Comparison of ENCODE assay signal across 17 cellular contexts in the genomic region with DNA sequence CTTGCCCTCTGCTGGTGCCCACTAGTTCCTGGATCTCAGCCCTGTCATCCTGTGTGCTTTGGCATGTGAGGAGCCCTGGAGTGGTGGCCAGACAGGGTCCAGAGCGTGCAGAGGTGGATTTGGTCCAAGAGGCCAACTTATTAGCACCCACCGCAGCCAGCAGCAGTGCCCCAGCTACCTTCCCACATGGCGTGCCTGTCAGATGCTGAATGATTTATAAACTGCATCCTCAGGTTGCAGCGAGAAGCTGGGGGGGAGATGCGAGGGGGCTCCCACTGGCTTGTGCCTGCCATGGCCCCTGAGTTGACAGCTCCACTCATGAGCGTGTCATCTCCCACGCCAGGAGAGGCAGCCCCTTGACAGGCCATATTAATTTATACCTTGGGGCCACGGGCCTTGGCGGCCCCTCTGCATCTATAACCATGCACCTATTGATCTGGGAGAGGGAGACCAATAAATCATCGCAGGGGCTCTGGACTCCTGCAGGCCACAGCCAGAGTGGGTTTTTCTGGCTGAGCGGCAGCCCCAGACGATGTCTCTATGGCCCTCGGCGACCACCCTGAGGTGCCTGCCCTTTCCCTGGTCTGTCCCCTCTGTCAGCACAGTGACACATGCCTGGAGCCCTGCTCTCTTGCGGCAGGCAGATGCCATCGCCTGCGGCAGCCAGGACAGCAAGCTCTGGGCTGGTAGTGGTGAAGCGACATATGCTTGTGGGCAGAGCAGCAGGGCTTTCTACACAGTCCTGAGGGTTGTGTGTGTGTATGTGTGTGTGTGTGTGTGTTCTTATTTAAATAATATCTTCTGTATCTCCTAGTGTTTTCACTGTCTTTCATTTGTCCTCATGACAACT.
A peak's percentile ranks its signal among the peaks of the same experiment; 100 is the strongest.
DNase-seq lines count a peak whose midpoint lies in the region; TF ChIP-seq lines count a peak whose summit lies in the region.
"Had no signal": no experiment of that assay in that cellular context is flagged by ENCODE, and none has a peak within 500 bp of the region (broad histone marks: within the 10 kb centered on the region; RNA-seq: fewer than 3 reads in every experiment).

No MANE protein-coding gene starts in this region.

- no peak overlapping the region for H2BK20ac ChIP-seq in H9 (ENCODE audit: low read depth, low read length, poor library complexity, severe bottlenecking)

- DNase-seq in H9: no peak
- DNase-seq in endodermal cell: no peak
- DNase-seq in activated effector memory CD4-positive, alpha-beta T cell treated with Interleukin-2 at 50 U/mL for 16 hours: no peak
- no peak for DNase-seq in smooth muscle cell (lab: John Stamatoyannopoulos, UW; ENCODE audit: unreplicated experiment)
- no peak for DNase-seq in NCI-H748 treated with DMSO at 0.1 percent for 48 hours (lab: John Stamatoyannopoulos, UW)
- DNase-seq in hepatocyte (ENCODE audit: low spot score): no peak
- DNase-seq: CD4-positive, alpha-beta T cell; GM23248; KBM-7; NCI-H1048; NCI-H146; NCI-H526 treated with DMSO at 0.1 percent for 48 hours; PC-3 had no signal

- H3K4ac ChIP-seq in H9 (ENCODE audit: low read depth, low read length): no peak overlapping the region

- H3K27ac Mint-ChIP-seq in H9: no peak overlapping the region; a peak in 1 of 7 replicates
- no peak overlapping the region for H3K27ac Mint-ChIP-seq in endodermal cell
- H3K27ac Mint-ChIP-seq: B cell; CD4-positive, alpha-beta T cell had no signal

- H3K27me3 Mint-ChIP-seq in H9 (ENCODE audit: low read depth) (peaks cover 2% of the 10 kb centered on the region), endodermal cell (ENCODE audit: insufficient read depth) (no peaks in the 10 kb centered on the region)
- H3K27me3 Mint-ChIP-seq: CD4-positive, alpha-beta T cell had no signal

- no peak overlapping the region for H2BK15ac ChIP-seq in H9 (ENCODE audit: low read depth, low read length)

- no peak overlapping the region for H4K91ac ChIP-seq in H9 (ENCODE audit: insufficient read length, low read depth, low read length)

- H2AFZ ChIP-seq in H9 (ENCODE audit: low read length): no peak overlapping the region
- peak overlapping the region; percentile 5 for H2AFZ ChIP-seq in parathyroid adenoma
- H2AFZ ChIP-seq in smooth muscle cell (ENCODE audit: low read depth): no peak overlapping the region
- H2AFZ ChIP-seq in hepatocyte: no peak overlapping the region
- H2AFZ ChIP-seq: GM23248 had no signal

- H3K79me2 ChIP-seq in H9 (ENCODE audit: insufficient read depth, low read length) (no peaks in the 10 kb centered on the region), parathyroid adenoma (no peaks in the 10 kb centered on the region), smooth muscle cell (ENCODE audit: low read depth) (no peaks in the 10 kb centered on the region), hepatocyte (no peaks in the 10 kb centered on the region)

- H3K4me3 Mint-ChIP-seq in H9: no peak overlapping the region; a peak in 1 of 5 replicates
- H3K4me3 Mint-ChIP-seq in endodermal cell: no peak overlapping the region
- H3K4me3 Mint-ChIP-seq: B cell; CD4-positive, alpha-beta T cell had no signal

- H3K36me3 Mint-ChIP-seq in H9 (ENCODE audit: insufficient read depth in 1 of 3, low read depth in 3 of 3) (no peaks in the 10 kb centered on the region), endodermal cell (ENCODE audit: low read depth) (no peaks in the 10 kb centered on the region)

- no peak overlapping the region for H3K18ac ChIP-seq in H9 (ENCODE audit: insufficient read length, low read depth, low read length)

- no CpG with 5 or more reads among the region's 18 CpGs for WGBS in H9 (ENCODE audit: extremely low coverage, insufficient read length, low lambda C conversion rate)
- 87 to 91% methylated on average over 13 to 18 of the region's 18 CpGs for WGBS in endodermal cell (ENCODE audit: insufficient coverage in 1 of 2, insufficient read length in 1 of 2), 2 experiments
- 96% methylated on average over 18 of the region's 18 CpGs for WGBS in smooth muscle cell (ENCODE audit: low lambda C conversion rate)
- WGBS in hepatocyte (ENCODE audit: low lambda C conversion rate, missing lambda C conversion rate): 92% methylated on average over 18 of the region's 18 CpGs

- H3K56ac ChIP-seq in H9 (ENCODE audit: insufficient read length, low read depth, low read length): no peak overlapping the region

- H3K9me3 ChIP-seq in H9 (ENCODE audit: control insufficient read depth, low read depth, low read length): no peaks in the 10 kb centered on the region
- no peaks in the 10 kb centered on the region for H3K9me3 ChIP-seq in endodermal cell (ENCODE audit: control insufficient read depth, low read length)
- H3K9me3 ChIP-seq in parathyroid adenoma (ENCODE audit: control insufficient read depth, low read length): no peaks in the 10 kb centered on the region
- H3K9me3 ChIP-seq in smooth muscle cell (replicated peaks; ENCODE audit: low read depth): no peaks in the 10 kb centered on the region
- H3K9me3 ChIP-seq in hepatocyte (ENCODE audit: low read depth): no peaks in the 10 kb centered on the region
- H3K9me3 ChIP-seq: SJSA1 had no signal

- H3K23ac ChIP-seq in H9 (ENCODE audit: insufficient read length, low read depth, low read length): no peak overlapping the region

- TF ChIP-seq CTCF in H9 (conservative IDR thresholded peaks at IDR 0.05): no peak
- TF ChIP-seq CTCF in VCaP (conservative IDR thresholded peaks at IDR 0.05): peak; percentile 42
- no peak for TF ChIP-seq CTCF in endodermal cell (conservative IDR thresholded peaks at IDR 0.05)
- no peak for TF ChIP-seq CTCF in parathyroid adenoma (IDR thresholded peaks at IDR 0.05)
- no peak for TF ChIP-seq CTCF in smooth muscle cell (IDR thresholded peaks at IDR 0.05; ENCODE audit: borderline replicate concordance, insufficient read depth, poor library complexity, severe bottlenecking)
- no peak for TF ChIP-seq CTCF in hepatocyte (IDR thresholded peaks at IDR 0.05; ENCODE audit: poor library complexity)

- no peak overlapping the region for H4K8ac ChIP-seq in H9 (replicated peaks; ENCODE audit: insufficient read length, low read depth, low read length)

- H3K4me2 ChIP-seq in H9 (ENCODE audit: insufficient read depth, insufficient read length, low read length): no peak overlapping the region
- no peak overlapping the region for H3K4me2 ChIP-seq in parathyroid adenoma (ENCODE audit: low read length)
- H3K4me2 ChIP-seq in smooth muscle cell: no peak overlapping the region
- no peak overlapping the region for H3K4me2 ChIP-seq in hepatocyte

- H2BK5ac ChIP-seq in H9 (ENCODE audit: insufficient read length, low read length): no peak overlapping the region

- H3T11ph ChIP-seq in H9 (ENCODE audit: low read length): no peak overlapping the region

- H3K4me1 Mint-ChIP-seq in H9: peaks cover 5 to 21% of the 10 kb centered on the region in 2 experiments
- no peaks in the 10 kb centered on the region for H3K4me1 Mint-ChIP-seq in endodermal cell
- H3K4me1 Mint-ChIP-seq: B cell had no signal

- peak overlapping the region; percentile 79; the same call in 1 of the 2 replicates for H3K14ac ChIP-seq in H9 (ENCODE audit: insufficient read depth, low read length)

- no peak overlapping the region for H4K5ac ChIP-seq in H9 (ENCODE audit: insufficient read length, low read depth, low read length)

- no peak overlapping the region for H3K27ac ChIP-seq in H9 (ENCODE audit: insufficient read length, low read depth, low read length)
- H3K27ac ChIP-seq in VCaP: peak overlapping the region; percentile 52
- H3K27ac ChIP-seq in endodermal cell (ENCODE audit: low read depth, low read length): peak overlapping the region; percentile 12
- peak overlapping the region; percentile 25 for H3K27ac ChIP-seq in parathyroid adenoma
- H3K27ac ChIP-seq in smooth muscle cell (ENCODE audit: low read depth): no peak overlapping the region
- no peak overlapping the region for H3K27ac ChIP-seq in hepatocyte
- H3K27ac ChIP-seq: GM23248, SJSA1 had no signal

- H3K4me1 ChIP-seq in H9 (ENCODE audit: insufficient read depth, low read length) (no peaks in the 10 kb centered on the region), endodermal cell (ENCODE audit: control insufficient read depth, insufficient read depth, low read length) (no peaks in the 10 kb centered on the region), parathyroid adenoma (peaks cover 38% of the 10 kb centered on the region), smooth muscle cell (ENCODE audit: low read depth) (peaks cover 15% of the 10 kb centered on the region), hepatocyte (ENCODE audit: insufficient read depth) (peaks cover 13% of the 10 kb centered on the region)

- H3K79me1 ChIP-seq in H9 (ENCODE audit: insufficient read depth, low read depth, low read length, poor library complexity, severe bottlenecking): no peaks in the 10 kb centered on the region

- no peak overlapping the region for H2BK12ac ChIP-seq in H9 (ENCODE audit: insufficient read length, low read depth, low read length)

- no peak overlapping the region for H3K4me3 ChIP-seq in endodermal cell (ENCODE audit: low read length)
- no peak overlapping the region for H3K4me3 ChIP-seq in parathyroid adenoma (ENCODE audit: low read depth, low read length)
- no peak overlapping the region for H3K4me3 ChIP-seq in smooth muscle cell
- H3K4me3 ChIP-seq in hepatocyte: no peak overlapping the region
- H3K4me3 ChIP-seq: GM23248, SJSA1 had no signal

- H3F3A ChIP-seq in smooth muscle cell (ENCODE audit: low read depth): no peaks in the 10 kb centered on the region

- H4K20me1 ChIP-seq in H9 (ENCODE audit: control insufficient read depth, insufficient read depth, insufficient read length) (no peaks in the 10 kb centered on the region), smooth muscle cell (ENCODE audit: low read depth) (no peaks in the 10 kb centered on the region), hepatocyte (ENCODE audit: insufficient read depth, poor library complexity, severe bottlenecking) (no peaks in the 10 kb centered on the region)

- no peak overlapping the region for H2AK5ac ChIP-seq in H9 (ENCODE audit: insufficient read length, low read length)

- no peaks in the 10 kb centered on the region for H3K27me3 ChIP-seq in H9 (ENCODE audit: insufficient read depth, low read length)
- no peaks in the 10 kb centered on the region for H3K27me3 ChIP-seq in endodermal cell (ENCODE audit: control insufficient read depth, insufficient read depth, low read length, poor library complexity, severe bottlenecking)
- H3K27me3 ChIP-seq in parathyroid adenoma (ENCODE audit: control insufficient read depth, insufficient read depth, low read length): no peaks in the 10 kb centered on the region
- H3K27me3 ChIP-seq in smooth muscle cell (ENCODE audit: low read depth): no peaks in the 10 kb centered on the region
- no peaks in the 10 kb centered on the region for H3K27me3 ChIP-seq in hepatocyte

- H3K23me2 ChIP-seq in H9 (ENCODE audit: insufficient read length, low read depth, low read length, poor library complexity, severe bottlenecking): no peaks in the 10 kb centered on the region

- no peaks in the 10 kb centered on the region for H3K9me2 ChIP-seq in hepatocyte (replicated peaks; ENCODE audit: insufficient read depth)

- no peaks in the 10 kb centered on the region for H3K9me3 Mint-ChIP-seq in H9
- no peaks in the 10 kb centered on the region for H3K9me3 Mint-ChIP-seq in endodermal cell
- H3K9me3 Mint-ChIP-seq: CD4-positive, alpha-beta T cell had no signal

- H3K9ac ChIP-seq in H9 (ENCODE audit: extremely low read depth, insufficient read length, low read length) (no peak overlapping the region), endodermal cell (ENCODE audit: extremely low read depth, low read length, poor library complexity, severe bottlenecking) (no peak overlapping the region), parathyroid adenoma (no peak overlapping the region), smooth muscle cell (ENCODE audit: low read depth) (no peak overlapping the region)
- H3K9ac ChIP-seq: GM23248 had no signal

- H3K36me3 ChIP-seq in endodermal cell (ENCODE audit: control insufficient read depth, insufficient read depth, low read length): no peaks in the 10 kb centered on the region
- no peaks in the 10 kb centered on the region for H3K36me3 ChIP-seq in parathyroid adenoma (ENCODE audit: control insufficient read depth, insufficient read depth, low read length)
- H3K36me3 ChIP-seq in smooth muscle cell (ENCODE audit: low read depth): no peaks in the 10 kb centered on the region
- no peaks in the 10 kb centered on the region for H3K36me3 ChIP-seq in hepatocyte (replicated peaks; ENCODE audit: insufficient read depth, low read depth)
- H3K36me3 ChIP-seq: SJSA1 had no signal

- no peak overlapping the region for H2BK120ac ChIP-seq in H9 (ENCODE audit: low read depth, low read length, poor library complexity, severe bottlenecking)

Comparison
In these comparisons a context has a peak if more than half of its experiments do, and no peak if none do; other contexts are left out.
1. H3K27ac ChIP-seq: peak in VCaP (single experiment), endodermal cell (single experiment) and parathyroid adenoma (single experiment); none in H9 (single experiment), smooth muscle cell (single experiment) and hepatocyte (single experiment).